ENCODE assay signal across 1 cellular context in genomic region chr1:112196008-112196588, GRCh38.
TF ChIP-seq lines count a peak whose summit lies in the region.

No MANE protein-coding gene starts in this region.

TF ChIP-seq in A549, 52 proteins besides CTCF, POLR2A, EP300 and RAD21 (continued from another document):
- TF ChIP-seq ZSCAN20 (CRISPR knock-in tag; IDR thresholded peaks at IDR 0.05), result no peak
